In genomic region chr1:92638498-92638897, GRCh38 we compare ENCODE assay signal across 28 cellular contexts.
"Had no signal": no experiment of that assay in that cellular context is flagged by ENCODE, and none has a peak within 500 bp of the region (broad histone marks: within the 10 kb centered on the region; RNA-seq: fewer than 3 reads in every experiment).

No MANE protein-coding gene starts in this region.

- H3K9me3 ChIP-seq: esophagus squamous epithelium had no signal

- H3K27ac ChIP-seq: brain microvascular endothelial cell, epithelial cell of prostate, esophagus squamous epithelium, WERI-Rb-1 had no signal

- ATAC-seq: activated CD4-positive, CD25-positive, alpha-beta regulatory T cell treated with anti-CD3 and anti-CD28 coated beads, Interleukin-2, amount 50 U/mL, for 24 hours; activated CD8-positive, alpha-beta T cell treated with anti-CD3 and anti-CD28 coated beads for 36 hours; activated T-cell treated with anti-CD3 and anti-CD28 coated beads, Interleukin-2, amount 50 U/mL, for 4 hours; activated T-helper 17 cell treated with anti-CD3 and anti-CD28 coated beads, Interleukin-2, amount 50 U/mL, for 72 hours; T-helper 17 cell had no signal

- H3K27me3 ChIP-seq: brain microvascular endothelial cell, esophagus squamous epithelium had no signal

- H3K36me3 ChIP-seq: WERI-Rb-1 had no signal

- DNase-seq: activated B cell treated with CpG ODN at 0.5 μM for 24 hours; activated CD4-positive, alpha-beta T cell treated with anti-CD3 and anti-CD28 coated beads for 48 hours; activated CD4-positive, alpha-beta T cell treated with anti-CD3 and anti-CD28 coated beads, Interleukin-2, amount 50 U/mL, for 1 hour; activated CD4-positive, alpha-beta T cell treated with anti-CD3 and anti-CD28 coated beads, Interleukin-2, amount 50 U/mL, for 48 hours; activated CD8-positive, alpha-beta memory T cell treated with anti-CD3 and anti-CD28 coated beads for 24 hours; activated CD8-positive, alpha-beta T cell treated with anti-CD3 and anti-CD28 coated beads for 36 hours; activated effector memory CD4-positive, alpha-beta T cell treated with Interleukin-2 at 50 U/mL for 16 hours; activated gamma-delta T cell treated with Interleukin-2 at 50 U/mL for 16 hours; activated naive CD4-positive, alpha-beta T cell treated with anti-CD3 and anti-CD28 coated beads, Interleukin-2, amount 50 U/mL, for 16 hours; activated naive CD4-positive, alpha-beta T cell treated with Interleukin-2 at 50 U/mL for 16 hours; activated T-cell treated with anti-CD3 and anti-CD28 coated beads, Interleukin-2, amount 50 U/mL, for 4 hours; amniotic stem cell; anterior cingulate cortex; brain microvascular endothelial cell; cortex of kidney; dermis blood vessel endothelial cell; effector CD8-positive, alpha-beta T cell; esophagus squamous epithelium; foreskin melanocyte; head of caudate nucleus; T-helper 17 cell; T1000; WERI-Rb-1 had no signal

- H3K4me1 ChIP-seq: esophagus squamous epithelium had no signal

- H3K4me3 ChIP-seq: esophagus squamous epithelium had no signal

- FAIRE-seq: astrocyte, bronchial epithelial cell had no signal
